In genomic region chr1:37157634-37158033, GRCh38 we compare ENCODE assay signal across 15 cellular contexts.
"Had no signal": no experiment of that assay in that cellular context is flagged by ENCODE, and none has a peak within 500 bp of the region (broad histone marks: within the 10 kb centered on the region; RNA-seq: fewer than 3 reads in every experiment).

No MANE protein-coding gene starts in this region.

- H3K4me1 ChIP-seq: gastroesophageal sphincter, stomach had no signal

- H3K9me3 Mint-ChIP-seq: activated naive CD4-positive, alpha-beta T cell treated with anti-CD3 and anti-CD28 coated beads, Interleukin-2, amount 10 ng/mL, durations not matched to agents 7 days and 5 days had no signal

- H3K36me3 ChIP-seq: gastroesophageal sphincter, stomach, tibial nerve had no signal

- DNase-seq: activated CD4-positive, alpha-beta T cell treated with anti-CD3 and anti-CD28 coated beads, Interleukin-2, amount 50 U/mL, for 1 hour; activated naive CD4-positive, alpha-beta T cell treated with anti-CD3 and anti-CD28 coated beads, Interleukin-2, amount 10 ng/mL, durations not matched to agents 7 days and 5 days; activated T-cell treated with anti-CD3 and anti-CD28 coated beads, Interleukin-2, amount 50 U/mL, for 24 hours; cortex of kidney; mesendoderm; occipital lobe; stimulated activated CD4-positive, alpha-beta T cell treated with anti-CD3 and anti-CD28 coated beads, Interleukin-12 subunit alpha, Interleukin-12 subunit beta, amount 100 ng/mL, for 4 hours; stimulated activated CD4-positive, alpha-beta T cell treated with anti-CD3 and anti-CD28 coated beads, Interleukin-2, amount 100 ng/mL, for 24 hours; stomach; T-cell; T-helper 9 cell had no signal

- H3K27ac Mint-ChIP-seq: activated naive CD4-positive, alpha-beta T cell treated with anti-CD3 and anti-CD28 coated beads, Interleukin-2, amount 10 ng/mL, durations not matched to agents 7 days and 5 days; activated T-cell treated with anti-CD3 and anti-CD28 coated beads, Interleukin-2, amount 50 U/mL, for 24 hours; nephron; T-cell had no signal

- H3K4me3 ChIP-seq: gastroesophageal sphincter, SK-N-MC, stomach, tibial nerve had no signal

- H3K27ac ChIP-seq: gastroesophageal sphincter, SK-N-MC, stomach had no signal

- H3K4me3 Mint-ChIP-seq: activated naive CD4-positive, alpha-beta T cell treated with anti-CD3 and anti-CD28 coated beads, Interleukin-2, amount 10 ng/mL, durations not matched to agents 7 days and 5 days; activated T-cell treated with anti-CD3 and anti-CD28 coated beads, Interleukin-2, amount 50 U/mL, for 24 hours; nephron; T-cell had no signal

- H3K4me1 Mint-ChIP-seq: activated naive CD4-positive, alpha-beta T cell treated with anti-CD3 and anti-CD28 coated beads, Interleukin-2, amount 10 ng/mL, durations not matched to agents 7 days and 5 days; nephron; T-cell had no signal

- H3K27me3 Mint-ChIP-seq: activated naive CD4-positive, alpha-beta T cell treated with anti-CD3 and anti-CD28 coated beads, Interleukin-2, amount 10 ng/mL, durations not matched to agents 7 days and 5 days had no signal

- H3K27me3 ChIP-seq: tibial nerve had no signal

- H3K36me3 Mint-ChIP-seq: activated naive CD4-positive, alpha-beta T cell treated with anti-CD3 and anti-CD28 coated beads, Interleukin-2, amount 10 ng/mL, durations not matched to agents 7 days and 5 days; T-cell had no signal
